In genomic region chr20:34388000-34388399, GRCh38 we compare ENCODE assay signal across 16 cellular contexts. TPM values are rescaled to one million over a fixed set of nuclear protein-coding genes. Genes with fewer than 3 reads are reported as not detected.
A peak's percentile ranks its signal among the peaks of the same experiment; 100 is the strongest.
DNase-seq lines count a peak whose midpoint lies in the region; ATAC-seq and TF ChIP-seq lines count a peak whose summit lies in the region.
"Had no signal": no experiment of that assay in that cellular context is flagged by ENCODE, and none has a peak within 500 bp of the region (broad histone marks: within the 10 kb centered on the region; RNA-seq: fewer than 3 reads in every experiment).

No MANE protein-coding gene starts in this region.

- H3K9me3 ChIP-seq in DOHH2 (ENCODE audit: control insufficient read depth, insufficient read depth, low read length): no peaks in the 10 kb centered on the region
- H3K9me3 ChIP-seq: mucosa of descending colon, SK-N-SH, upper lobe of left lung had no signal

- H3K27me3 Mint-ChIP-seq in IgD-negative memory B cell (no peaks in the 10 kb centered on the region), chondrocyte (ENCODE audit: low read depth) (no peaks in the 10 kb centered on the region)
- no peaks in the 10 kb centered on the region for H3K27me3 Mint-ChIP-seq in natural killer cell treated with Interleukin-12 subunit alpha and Interleukin-12 subunit beta and Interleukin-15 and Interleukin-18, amount 100 ng/mL, for 72 hours
- H3K27me3 Mint-ChIP-seq: stimulated activated naive CD8-positive, alpha-beta T cell treated with anti-CD3 and anti-CD28 coated beads, Interleukin-15, Interleukin-2, amounts not matched to agents 100 ng/mL and 50 ng/mL, for 24 hours had no signal

- H3K36me3 ChIP-seq in DOHH2 (ENCODE audit: control insufficient read depth, low read length): peaks cover 35% of the 10 kb centered on the region

- peaks cover 24% of the 10 kb centered on the region for H4K20me1 ChIP-seq in DOHH2 (ENCODE audit: control insufficient read depth, insufficient read depth, low read depth, low read length)

- H3K4me3 Mint-ChIP-seq in IgD-negative memory B cell: peak overlapping the region in 2 of 4 donors; percentile 14 to 77
- no peak overlapping the region for H3K4me3 Mint-ChIP-seq in chondrocyte (ENCODE audit: unreplicated experiment)
- no peak overlapping the region for H3K4me3 Mint-ChIP-seq in natural killer cell treated with Interleukin-12 subunit alpha and Interleukin-12 subunit beta and Interleukin-15 and Interleukin-18, amount 100 ng/mL, for 72 hours
- H3K4me3 Mint-ChIP-seq: stimulated activated naive CD8-positive, alpha-beta T cell treated with anti-CD3 and anti-CD28 coated beads, Interleukin-15, Interleukin-2, amounts not matched to agents 100 ng/mL and 50 ng/mL, for 24 hours had no signal

- no peak for ATAC-seq in natural killer cell treated with Interleukin-12 subunit alpha and Interleukin-12 subunit beta and Interleukin-15 and Interleukin-18, amount 100 ng/mL, for 72 hours
- ATAC-seq in GM21825 (IDR thresholded peaks at IDR 0.05; ENCODE audit: unreplicated experiment): no peak
- ATAC-seq: mucosa of descending colon had no signal

- H3K36me3 Mint-ChIP-seq in IgD-negative memory B cell (peaks cover 9% of the 10 kb centered on the region), chondrocyte (ENCODE audit: low read depth) (peaks cover 10% of the 10 kb centered on the region)
- H3K36me3 Mint-ChIP-seq in natural killer cell treated with Interleukin-12 subunit alpha and Interleukin-12 subunit beta and Interleukin-15 and Interleukin-18, amount 100 ng/mL, for 72 hours: peaks cover 6% of the 10 kb centered on the region

- H3F3A ChIP-seq in DOHH2 (ENCODE audit: control insufficient read depth, insufficient read depth): peaks cover 5% of the 10 kb centered on the region; the same call in 1 of the 2 replicates

- H3K4me1 Mint-ChIP-seq in IgD-negative memory B cell (peaks cover 38 to 44% (median 43%) of the 10 kb centered on the region in 3 donors), chondrocyte (ENCODE audit: low read depth) (peaks cover 48% of the 10 kb centered on the region)
- peaks cover 31 to 37% of the 10 kb centered on the region in 2 donors for H3K4me1 Mint-ChIP-seq in natural killer cell treated with Interleukin-12 subunit alpha and Interleukin-12 subunit beta and Interleukin-15 and Interleukin-18, amount 100 ng/mL, for 72 hours (ENCODE audit: low read depth in 2 of 2)

- no peak for TF ChIP-seq CTCF in DOHH2 (IDR thresholded peaks at IDR 0.05; ENCODE audit: low read depth, low read length, poor library complexity, severe bottlenecking)
- no peak for TF ChIP-seq CTCF in chondrocyte (IDR thresholded peaks at IDR 0.05)

- H3K4me1 ChIP-seq in DOHH2 (ENCODE audit: control insufficient read depth, low read length): peaks cover 61% of the 10 kb centered on the region

- H3K27ac Mint-ChIP-seq in IgD-negative memory B cell (peak overlapping the region; percentile 49 to 57 (median 56)), chondrocyte (ENCODE audit: unreplicated experiment) (peak overlapping the region; percentile 45)
- peak overlapping the region; percentile 36 to 80 for H3K27ac Mint-ChIP-seq in natural killer cell treated with Interleukin-12 subunit alpha and Interleukin-12 subunit beta and Interleukin-15 and Interleukin-18, amount 100 ng/mL, for 72 hours
- H3K27ac Mint-ChIP-seq: stimulated activated naive CD8-positive, alpha-beta T cell treated with anti-CD3 and anti-CD28 coated beads, Interleukin-15, Interleukin-2, amounts not matched to agents 100 ng/mL and 50 ng/mL, for 24 hours had no signal

- H3K9me3 Mint-ChIP-seq in IgD-negative memory B cell: no peaks in the 10 kb centered on the region
- H3K9me3 Mint-ChIP-seq in chondrocyte (ENCODE audit: low read depth): no peaks in the 10 kb centered on the region
- H3K9me3 Mint-ChIP-seq in natural killer cell treated with Interleukin-12 subunit alpha and Interleukin-12 subunit beta and Interleukin-15 and Interleukin-18, amount 100 ng/mL, for 72 hours: no peaks in the 10 kb centered on the region
- H3K9me3 Mint-ChIP-seq: stimulated activated naive CD8-positive, alpha-beta T cell treated with anti-CD3 and anti-CD28 coated beads, Interleukin-15, Interleukin-2, amounts not matched to agents 100 ng/mL and 50 ng/mL, for 24 hours had no signal

- H3K9me2 ChIP-seq in DOHH2 (replicated peaks; ENCODE audit: control insufficient read depth, low read length): no peaks in the 10 kb centered on the region
- H3K9me2 ChIP-seq: SK-N-SH had no signal

- 0 out of 2 replicates have a peak overlapping the region, but pooled peaks have one; percentile 17 for H3K4me3 ChIP-seq in DOHH2 (ENCODE audit: low read length)
- H3K4me3 ChIP-seq: hepatocyte, mucosa of descending colon, upper lobe of left lung had no signal

- no peak overlapping the region for H3K27ac ChIP-seq in DOHH2 (ENCODE audit: low read depth, low read length)
- H3K27ac ChIP-seq: hepatocyte, upper lobe of left lung had no signal

- H3K4me2 ChIP-seq in DOHH2 (ENCODE audit: low read length): peak overlapping the region; percentile 53
- H3K4me2 ChIP-seq: hepatocyte, SK-N-SH had no signal

- no peaks in the 10 kb centered on the region for H3K27me3 ChIP-seq in DOHH2 (ENCODE audit: control insufficient read depth, low read length)
- H3K27me3 ChIP-seq: hepatocyte, upper lobe of left lung had no signal

- peaks cover 77% of the 10 kb centered on the region for H3K79me2 ChIP-seq in DOHH2 (ENCODE audit: control insufficient read depth, low read length)

- DNase-seq in chondrocyte (ENCODE audit: low spot score) (no peak), HUDEP-2 (lab: John Stamatoyannopoulos, UW; ENCODE audit: unreplicated experiment in 76 of 76) (no peak)
- DNase-seq in natural killer cell treated with Interleukin-12 subunit alpha and Interleukin-12 subunit beta and Interleukin-15 and Interleukin-18, amount 100 ng/mL, for 72 hours (ENCODE audit: low spot score): no peak
- DNase-seq in stimulated activated CD4-positive, alpha-beta T cell treated with anti-CD3 and anti-CD28 coated beads, Interleukin-4, amount 100 ng/mL, for 4 hours: no peak
- no peak for DNase-seq in stimulated activated CD4-positive, alpha-beta T cell treated with anti-CD3 and anti-CD28 coated beads, Interleukin-2, amount 100 ng/mL, for 24 hours
- DNase-seq: activated CD4-positive, alpha-beta T cell treated with anti-CD3 and anti-CD28 coated beads, Interleukin-2, amount 50 U/mL, for 48 hours; C1 segment of cervical spinal cord; mucosa of descending colon; NCI-H446 treated with DMSO at 0.1 percent for 48 hours; SK-N-SH; upper lobe of left lung had no signal

RNA-seq across cellular contexts. Expression of gene ITCH, which starts 24.9 kb away (rescaled TPM):
- polyA plus RNA-seq in IgD-negative memory B cell: 33.7 TPM
- 58.2 to 96.9 TPM (median 84.8 TPM) in 3 replicates for total RNA-seq in chondrocyte
- total RNA-seq in natural killer cell treated with Interleukin-12 subunit alpha and Interleukin-12 subunit beta and Interleukin-15 and Interleukin-18, amount 100 ng/mL, for 72 hours: 10 to 100 TPM; 79.5 to 83.6 TPM
